Comparison of ENCODE assay signal across 30 cellular contexts in genomic region chr10:70311698-70312097, GRCh38. TPM values are rescaled to one million over a fixed set of nuclear protein-coding genes. Genes with fewer than 3 reads are reported as not detected.
"Had no signal": no experiment of that assay in that cellular context is flagged by ENCODE, and none has a peak within 500 bp of the region (broad histone marks: within the 10 kb centered on the region; RNA-seq: fewer than 3 reads in every experiment).

No MANE protein-coding gene starts in this region.

- H3K27ac Mint-ChIP-seq: natural killer cell treated with Interleukin-12 subunit alpha and Interleukin-12 subunit beta and Interleukin-15 and Interleukin-18, amount 100 ng/mL, for 72 hours; neural progenitor cell; progenitor cell of endocrine pancreas; stimulated activated effector memory CD8-positive, alpha-beta T cell treated with anti-CD3 and anti-CD28 coated beads, Interleukin-12 subunit alpha, Interleukin-12 subunit beta, amount 100 ng/mL, for 72 hours; stimulated activated naive B cell treated with anti-CD40 and anti-IgM and Interleukin-4, amounts not matched to agents 10 μg/mL and 1 μg/mL and 100 μg/mL, for 72 hours; stimulated activated naive CD8-positive, alpha-beta T cell treated with anti-CD3 and anti-CD28 coated beads, Interleukin-15, Interleukin-2, amounts not matched to agents 100 ng/mL and 50 ng/mL, for 24 hours had no signal

- H3K9ac ChIP-seq: neural progenitor cell, parathyroid adenoma had no signal

- H3K27me3 ChIP-seq: neural progenitor cell, ovary, right lobe of liver, stomach, thyroid gland, tibial nerve, upper lobe of left lung had no signal

- H3K4me3 Mint-ChIP-seq: naive B cell; naive thymus-derived CD8-positive, alpha-beta T cell; natural killer cell treated with Interleukin-12 subunit alpha and Interleukin-12 subunit beta and Interleukin-15 and Interleukin-18, amount 100 ng/mL, for 72 hours; neural progenitor cell; stimulated activated effector memory CD8-positive, alpha-beta T cell treated with anti-CD3 and anti-CD28 coated beads, Interleukin-12 subunit alpha, Interleukin-12 subunit beta, amount 100 ng/mL, for 72 hours; stimulated activated naive B cell treated with anti-CD40 and anti-IgM and Interleukin-4, amounts not matched to agents 10 μg/mL and 1 μg/mL and 100 μg/mL, for 72 hours; stimulated activated naive CD8-positive, alpha-beta T cell treated with anti-CD3 and anti-CD28 coated beads, Interleukin-15, Interleukin-2, amounts not matched to agents 100 ng/mL and 50 ng/mL, for 24 hours had no signal

- H3K4me2 ChIP-seq: neural progenitor cell, smooth muscle cell had no signal

- H3K9me3 Mint-ChIP-seq: naive thymus-derived CD8-positive, alpha-beta T cell; natural killer cell treated with Interleukin-12 subunit alpha and Interleukin-12 subunit beta and Interleukin-15 and Interleukin-18, amount 100 ng/mL, for 72 hours; neural progenitor cell; stimulated activated effector memory CD8-positive, alpha-beta T cell treated with anti-CD3 and anti-CD28 coated beads, Interleukin-12 subunit alpha, Interleukin-12 subunit beta, amount 100 ng/mL, for 72 hours; stimulated activated naive CD8-positive, alpha-beta T cell treated with anti-CD3 and anti-CD28 coated beads, Interleukin-15, Interleukin-2, amounts not matched to agents 100 ng/mL and 50 ng/mL, for 24 hours had no signal

- H3K27me3 Mint-ChIP-seq: natural killer cell treated with Interleukin-12 subunit alpha and Interleukin-12 subunit beta and Interleukin-15 and Interleukin-18, amount 100 ng/mL, for 72 hours; progenitor cell of endocrine pancreas; stimulated activated naive CD8-positive, alpha-beta T cell treated with anti-CD3 and anti-CD28 coated beads, Interleukin-15, Interleukin-2, amounts not matched to agents 100 ng/mL and 50 ng/mL, for 24 hours had no signal

- H3K4me1 ChIP-seq: neural progenitor cell, parathyroid adenoma, psoas muscle, thyroid gland, tibial nerve, upper lobe of left lung had no signal

- H3K79me2 ChIP-seq: parathyroid adenoma had no signal

- H3K36me3 ChIP-seq: neural progenitor cell, ovary, right lobe of liver, stomach, thoracic aorta, thyroid gland, tibial nerve, upper lobe of left lung had no signal

- DNase-seq: naive B cell; naive thymus-derived CD8-positive, alpha-beta T cell; occipital lobe; ovary; psoas muscle; right cardiac atrium; right lobe of liver; stimulated activated CD4-positive, alpha-beta T cell treated with anti-CD3 and anti-CD28 coated beads, Interleukin-15, amount 100 ng/mL, for 24 hours; stimulated activated CD4-positive, alpha-beta T cell treated with anti-CD3 and anti-CD28 coated beads, Interleukin-2, amount 100 ng/mL, for 24 hours; stimulated activated CD4-positive, alpha-beta T cell treated with anti-CD3 and anti-CD28 coated beads, Interleukin-2, amount 100 ng/mL, for 48 hours; stimulated activated CD4-positive, alpha-beta T cell treated with anti-CD3 and anti-CD28 coated beads, Interleukin-4, amount 100 ng/mL, for 24 hours; stimulated activated naive B cell treated with anti-CD40 and anti-IgM and Interleukin-4, amounts not matched to agents 10 μg/mL and 1 μg/mL and 100 μg/mL, for 72 hours; stimulated activated naive CD4-positive, alpha-beta T cell treated with Interleukin-2 at 50 U/mL for 16 hours; stomach; thyroid gland; trophoblast cell; upper lobe of left lung had no signal

- H3K4me3 ChIP-seq: neural progenitor cell, ovary, psoas muscle, right lobe of liver, skin epidermis, smooth muscle cell, stomach, thoracic aorta, thyroid gland, tibial nerve, upper lobe of left lung had no signal

- H3K36me3 Mint-ChIP-seq: naive B cell; natural killer cell treated with Interleukin-12 subunit alpha and Interleukin-12 subunit beta and Interleukin-15 and Interleukin-18, amount 100 ng/mL, for 72 hours; neural progenitor cell; stimulated activated effector memory CD8-positive, alpha-beta T cell treated with anti-CD3 and anti-CD28 coated beads, Interleukin-12 subunit alpha, Interleukin-12 subunit beta, amount 100 ng/mL, for 72 hours had no signal

- H3K27ac ChIP-seq: neural progenitor cell, ovary, parathyroid adenoma, psoas muscle, right lobe of liver, skin epidermis, stomach, thoracic aorta, thyroid gland, tibial nerve, upper lobe of left lung had no signal

- H3K4me1 Mint-ChIP-seq: neural progenitor cell; stimulated activated effector memory CD8-positive, alpha-beta T cell treated with anti-CD3 and anti-CD28 coated beads, Interleukin-12 subunit alpha, Interleukin-12 subunit beta, amount 100 ng/mL, for 72 hours had no signal

- H3K9me3 ChIP-seq: ovary, psoas muscle, right lobe of liver, stomach, thoracic aorta, thyroid gland, tibial nerve, upper lobe of left lung had no signal

- H2AFZ ChIP-seq: neural progenitor cell, parathyroid adenoma had no signal

- ATAC-seq: naive thymus-derived CD8-positive, alpha-beta T cell; natural killer cell treated with Interleukin-12 subunit alpha and Interleukin-12 subunit beta and Interleukin-15 and Interleukin-18, amount 100 ng/mL, for 72 hours; right lobe of liver; stimulated activated effector memory CD8-positive, alpha-beta T cell treated with anti-CD3 and anti-CD28 coated beads, Interleukin-12 subunit alpha, Interleukin-12 subunit beta, amount 100 ng/mL, for 72 hours; stimulated activated naive B cell treated with anti-CD40 and anti-IgM and Interleukin-4, amounts not matched to agents 10 μg/mL and 1 μg/mL and 100 μg/mL, for 72 hours had no signal

- FAIRE-seq: urothelium cell line had no signal

RNA-seq across cellular contexts. Expression of gene NPFFR1, which starts 27.9 kb away (rescaled TPM):
- total RNA-seq: naive thymus-derived CD8-positive, alpha-beta T cell; osteoblast; progenitor cell of endocrine pancreas; psoas muscle; right lobe of liver; subcutaneous adipose tissue had no signal
- polyA plus RNA-seq: naive thymus-derived CD8-positive, alpha-beta T cell; smooth muscle cell had no signal
